In the genomic region with DNA sequence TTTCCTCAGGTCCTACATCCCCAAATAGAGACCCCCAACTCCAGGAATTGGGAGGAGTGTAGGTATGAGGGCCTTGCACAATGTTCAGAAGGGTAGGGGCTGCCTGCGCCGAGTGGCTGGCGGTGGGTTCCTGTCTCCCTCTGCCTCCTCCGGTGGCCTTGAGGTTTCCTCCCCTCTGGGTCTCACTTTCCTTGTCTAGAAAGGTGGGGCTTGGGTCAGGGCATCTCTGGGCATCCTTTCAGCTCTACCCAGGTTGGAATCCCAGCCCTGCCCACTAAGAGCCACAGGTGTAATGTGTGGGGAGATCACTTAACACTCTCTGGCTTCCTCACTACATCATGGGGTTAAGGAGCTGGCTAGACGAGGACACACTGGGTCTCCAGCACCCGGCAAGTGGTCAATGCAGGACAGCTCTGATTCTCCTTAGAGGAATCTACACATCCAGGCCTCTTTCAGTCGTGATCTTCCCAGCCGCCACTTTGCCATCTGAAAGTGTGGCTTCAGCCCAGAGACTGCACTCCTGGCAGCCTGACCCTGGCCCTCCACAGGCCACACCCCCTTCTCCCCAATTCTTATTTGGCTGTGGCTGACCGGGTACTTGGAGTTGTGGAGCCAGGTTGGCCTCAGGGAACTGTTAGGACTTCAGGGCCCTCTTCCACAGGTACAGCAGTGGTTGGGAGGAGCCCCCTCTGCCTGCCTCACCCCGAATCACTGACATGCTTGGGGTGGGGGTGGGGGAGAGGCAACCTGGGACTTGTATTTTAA, we compare ENCODE assay signal across 19 cellular contexts.
"Had no signal": no experiment of that assay in that cellular context is flagged by ENCODE, and none has a peak within 500 bp of the region (broad histone marks: within the 10 kb centered on the region; RNA-seq: fewer than 3 reads in every experiment).

No MANE protein-coding gene starts in this region.

- H3K4me3 Mint-ChIP-seq: naive B cell, nephron, type B pancreatic cell had no signal

- H3K27me3 Mint-ChIP-seq: naive B cell, type B pancreatic cell had no signal

- H3K4me1 ChIP-seq: colonic mucosa, foreskin keratinocyte, parathyroid adenoma had no signal

- H3K9me3 ChIP-seq: colonic mucosa, psoas muscle, uterus had no signal

- H3K27ac ChIP-seq: colonic mucosa, foreskin keratinocyte, hepatocyte, parathyroid adenoma, psoas muscle, skin epidermis, uterus had no signal

- H3K27me3 ChIP-seq: colonic mucosa, hepatocyte, uterus had no signal

- H3K4me3 ChIP-seq: colonic mucosa, hepatocyte, lung, psoas muscle, skin epidermis, uterus had no signal

- DNase-seq: colonic mucosa; foreskin keratinocyte; head of caudate nucleus; kidney glomerular epithelial cell; mesenchymal stem cell; naive B cell; occipital lobe; psoas muscle; retina; stimulated activated CD4-positive, alpha-beta T cell treated with anti-CD3 and anti-CD28 coated beads, Interleukin-12 subunit alpha, Interleukin-12 subunit beta, amount 100 ng/mL, for 4 hours; stimulated activated naive CD4-positive, alpha-beta T cell treated with Interleukin-2 at 50 U/mL for 16 hours; uterus had no signal

- ATAC-seq: foreskin keratinocyte, psoas muscle, sciatic nerve had no signal

- H2AFZ ChIP-seq: hepatocyte, parathyroid adenoma had no signal

- H3K36me3 ChIP-seq: colonic mucosa, uterus had no signal

- H3K9me3 Mint-ChIP-seq: naive B cell, nephron, type B pancreatic cell had no signal

- H3K36me3 Mint-ChIP-seq: naive B cell, type B pancreatic cell had no signal

- H3K27ac Mint-ChIP-seq: nephron, type B pancreatic cell had no signal

- H3K79me2 ChIP-seq: parathyroid adenoma had no signal

- H3K4me2 ChIP-seq: hepatocyte had no signal
